Comparison of ENCODE assay signal across 2 cellular contexts in genomic region chr11:5420993-5421392, GRCh38.
TF ChIP-seq lines count a peak whose summit lies in the region.

No MANE protein-coding gene starts in this region.

TF ChIP-seq in GM23338, 12 proteins besides CTCF, POLR2A, EP300 and RAD21:
- TF ChIP-seq JUNB (IDR thresholded peaks at IDR 0.05; ENCODE audit: unreplicated experiment) (no peak), EZH2 (IDR thresholded peaks at IDR 0.05; ENCODE audit: low read depth, unreplicated experiment) (no peak)
- TF ChIP-seq, protein P1, sequence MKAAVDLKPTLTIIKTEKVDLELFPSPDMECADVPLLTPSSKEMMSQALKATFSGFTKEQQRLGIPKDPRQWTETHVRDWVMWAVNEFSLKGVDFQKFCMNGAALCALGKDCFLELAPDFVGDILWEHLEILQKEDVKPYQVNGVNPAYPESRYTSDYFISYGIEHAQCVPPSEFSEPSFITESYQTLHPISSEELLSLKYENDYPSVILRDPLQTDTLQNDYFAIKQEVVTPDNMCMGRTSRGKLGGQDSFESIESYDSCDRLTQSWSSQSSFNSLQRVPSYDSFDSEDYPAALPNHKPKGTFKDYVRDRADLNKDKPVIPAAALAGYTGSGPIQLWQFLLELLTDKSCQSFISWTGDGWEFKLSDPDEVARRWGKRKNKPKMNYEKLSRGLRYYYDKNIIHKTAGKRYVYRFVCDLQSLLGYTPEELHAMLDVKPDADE (IDR thresholded peaks at IDR 0.05) = no peak
TF ChIP-seq in GM23338: peak in this region for 0.

TF ChIP-seq in H1, 55 proteins besides CTCF, POLR2A, EP300 and RAD21:
- TF ChIP-seq KDM1A (IDR thresholded peaks at IDR 0.05; ENCODE audit: borderline replicate concordance, low read length) = no peak
- TF ChIP-seq CREB1 (IDR thresholded peaks at IDR 0.05) = no peak
- TF ChIP-seq SIX5 (IDR thresholded peaks at IDR 0.05; ENCODE audit: low read depth, low read length) = no peak
- TF ChIP-seq TAF7 (optimal IDR thresholded peaks at IDR 0.05; ENCODE audit: borderline replicate concordance, low read depth, low read length) = no peak
- no peak for TF ChIP-seq SP4 (IDR thresholded peaks at IDR 0.05; ENCODE audit: low read length)
- TF ChIP-seq TEAD4 (IDR thresholded peaks at IDR 0.05; ENCODE audit: low read depth, low read length) = no peak
- TF ChIP-seq, protein P2, sequence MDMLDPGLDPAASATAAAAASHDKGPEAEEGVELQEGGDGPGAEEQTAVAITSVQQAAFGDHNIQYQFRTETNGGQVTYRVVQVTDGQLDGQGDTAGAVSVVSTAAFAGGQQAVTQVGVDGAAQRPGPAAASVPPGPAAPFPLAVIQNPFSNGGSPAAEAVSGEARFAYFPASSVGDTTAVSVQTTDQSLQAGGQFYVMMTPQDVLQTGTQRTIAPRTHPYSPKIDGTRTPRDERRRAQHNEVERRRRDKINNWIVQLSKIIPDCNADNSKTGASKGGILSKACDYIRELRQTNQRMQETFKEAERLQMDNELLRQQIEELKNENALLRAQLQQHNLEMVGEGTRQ (IDR thresholded peaks at IDR 0.05; ENCODE audit: low read length) = no peak
- TF ChIP-seq KDM5A (IDR thresholded peaks at IDR 0.05; ENCODE audit: low read length) = no peak
- TF ChIP-seq ZNF274 (IDR thresholded peaks at IDR 0.05; ENCODE audit: borderline replicate concordance, extremely low read depth, low read length) = no peak
- no peak for TF ChIP-seq GABPA (IDR thresholded peaks at IDR 0.05; ENCODE audit: borderline replicate concordance, insufficient read depth, low read length)
- TF ChIP-seq RBBP5 (IDR thresholded peaks at IDR 0.05; ENCODE audit: borderline replicate concordance, low read depth, low read length) = no peak
- TF ChIP-seq GTF2F1 (IDR thresholded peaks at IDR 0.05; ENCODE audit: borderline replicate concordance, low read depth, low read length) = no peak
- no peak for TF ChIP-seq SRF (IDR thresholded peaks at IDR 0.05; ENCODE audit: low read depth, low read length)
- no peak for TF ChIP-seq CHD1 (IDR thresholded peaks at IDR 0.05; ENCODE audit: low read depth, low read length)
- no peak for TF ChIP-seq EGR1 (IDR thresholded peaks at IDR 0.05; ENCODE audit: borderline replicate concordance, low read depth, low read length)
- no peak for TF ChIP-seq TCF12 (IDR thresholded peaks at IDR 0.05; ENCODE audit: low read depth, low read length)
- TF ChIP-seq NANOG (IDR thresholded peaks at IDR 0.05; ENCODE audit: insufficient read depth, low read depth, low read length, poor library complexity, severe bottlenecking) = no peak
- TF ChIP-seq PHF8 (conservative IDR thresholded peaks at IDR 0.05; ENCODE audit: low read depth, low read length) = no peak
